ENCODE assay signal across 9 cellular contexts in genomic region chr19:43534305-43534612, GRCh38. TPM values are rescaled to one million over a fixed set of nuclear protein-coding genes. Genes with fewer than 3 reads are reported as not detected.
DNase-seq lines count a peak whose midpoint lies in the region; ATAC-seq and TF ChIP-seq lines count a peak whose summit lies in the region.
"Had no signal": no experiment of that assay in that cellular context is flagged by ENCODE, and none has a peak within 500 bp of the region (broad histone marks: within the 10 kb centered on the region; RNA-seq: fewer than 3 reads in every experiment).

No MANE protein-coding gene starts in this region.

- TF ChIP-seq CTCF in CD4-positive, alpha-beta T cell (IDR thresholded peaks at IDR 0.05) = no peak
- TF ChIP-seq CTCF in ovary (IDR thresholded peaks at IDR 0.05) = no peak

- H3K4me1 Mint-ChIP-seq in CD4-positive, alpha-beta T cell (ENCODE audit: low read depth) = peaks cover 21% of the 10 kb centered on the region
- H3K4me1 Mint-ChIP-seq in T-cell = peaks cover 13 to 23% (median 21%) of the 10 kb centered on the region in 3 donors

- peaks cover 25% of the 10 kb centered on the region for H3K36me3 Mint-ChIP-seq in CD4-positive, alpha-beta T cell (ENCODE audit: low read depth)
- H3K36me3 Mint-ChIP-seq in T-cell = peaks cover 17% of the 10 kb centered on the region

- WGBS in esophagus, 2 donors = 19% methylated on average over 14 of the region's 14 CpGs
- WGBS in ovary, 3 donors = 1 to 5% (median 3%) methylated on average over 14 of the region's 14 CpGs

- no peak for ATAC-seq in CD4-positive, alpha-beta T cell (ENCODE audit: poor library complexity)
- ATAC-seq in T-cell (replicated peaks in 1 of 4) (no peak), GM21619 (IDR thresholded peaks at IDR 0.05; ENCODE audit: unreplicated experiment) (no peak), GM18519 (IDR thresholded peaks at IDR 0.05; ENCODE audit: low FRiP score, unreplicated experiment) (no peak), HG03159 (IDR thresholded peaks at IDR 0.05; ENCODE audit: unreplicated experiment) (no peak)

- no peak for DNase-seq in CD4-positive, alpha-beta T cell
- DNase-seq in T-cell (no peak), ovary (no peak), NCI-H345 treated with DMSO at 0.1 percent for 48 hours (lab: John Stamatoyannopoulos, UW; ENCODE audit: unreplicated experiment) (no peak)

- TF ChIP-seq POLR2A in ovary (IDR thresholded peaks at IDR 0.05) = no peak

- H3K4me1 ChIP-seq in esophagus (ENCODE audit: control insufficient read depth in 2 of 2, insufficient read depth in 2 of 2, low read length in 1 of 2) (peaks cover 0 to 3% of the 10 kb centered on the region in 2 donors), ovary (ENCODE audit: insufficient read depth) (peaks cover 5% of the 10 kb centered on the region)

- peaks cover 7% of the 10 kb centered on the region for H3K9me3 ChIP-seq in CD4-positive, alpha-beta T cell (ENCODE audit: control insufficient read depth, low read length)
- H3K9me3 ChIP-seq in esophagus (ENCODE audit: control insufficient read depth in 2 of 2, insufficient read depth in 1 of 2, low read depth in 1 of 2, low read length in 1 of 2) (no peaks in the 10 kb centered on the region), ovary (no peaks in the 10 kb centered on the region)

- no peaks in the 10 kb centered on the region for H3K27me3 ChIP-seq in CD4-positive, alpha-beta T cell (ENCODE audit: control insufficient read depth, insufficient read depth, low read length)
- H3K27me3 ChIP-seq in esophagus (ENCODE audit: control insufficient read depth in 1 of 2, insufficient read depth in 2 of 2, low read length in 2 of 2) (no peaks in the 10 kb centered on the region), ovary (no peaks in the 10 kb centered on the region)

- POLR2A ChIA-PET in CD4-positive, alpha-beta T cell (lab: Charles Lee) = interaction anchor here (1.6 to 4.9 kb wide), 7 partner anchors 9 to 134 kb away, joined by 4 to 44 read pairs (median 17); partner anchors contain the start of genes IRGQ, LYPD3 and ZNF576
- POLR2A ChIA-PET in T-cell (lab: Charles Lee) = interaction anchor here in 1 of 2 donors (0.6 kb wide), 2 partner anchors 63 to 92 kb away, joined by 4 to 15 read pairs; no protein-coding TSS in a partner anchor

- CTCF ChIA-PET in CD4-positive, alpha-beta T cell (lab: Charles Lee) = interaction anchor here (0.9 to 2.1 kb wide), 6 partner anchors 9 to 102 kb away, joined by 3 to 8 read pairs (median 6); no protein-coding TSS in a partner anchor
- CTCF ChIA-PET in T-cell (lab: Charles Lee) = interaction anchor here in 1 of 2 donors (0.6 to 3.4 kb wide), 3 partner anchors 14 to 1125 kb away, joined by 3 to 24 read pairs (median 5); no protein-coding TSS in a partner anchor

- peak overlapping the region; percentile 92 for H3K27ac Mint-ChIP-seq in CD4-positive, alpha-beta T cell
- peak overlapping the region; percentile 93 to 94 for H3K27ac Mint-ChIP-seq in T-cell

- H3K27me3 Mint-ChIP-seq in CD4-positive, alpha-beta T cell = no peaks in the 10 kb centered on the region
- no peaks in the 10 kb centered on the region for H3K27me3 Mint-ChIP-seq in T-cell

- peak overlapping the region; percentile 96 for H3K4me3 Mint-ChIP-seq in CD4-positive, alpha-beta T cell
- H3K4me3 Mint-ChIP-seq in T-cell = peak overlapping the region; percentile 88 to 90 (median 88)

- no peak for TF ChIP-seq EP300 in ovary (IDR thresholded peaks at IDR 0.05)

- intact Hi-C loops in CD4-positive, alpha-beta T cell (cut with DNase I, micrococcal nuclease) = loop anchor here in 1 of 2 experiments (10.0 kb wide), 1 partner anchor 221 kb away; the partner anchor contains the start of gene SMG9
- intact Hi-C loops in ovary (cut with DNase I) = loop anchor here in 1 of 4 donors (5.0 kb wide), 1 partner anchor 63 kb away; the partner anchor contains the start of genes IRGQ and ZNF576

- H3K27ac ChIP-seq in CD4-positive, alpha-beta T cell (ENCODE audit: low read depth, low read length) = peak overlapping the region; percentile 61
- peak overlapping the region; percentile 86 to 95 for H3K27ac ChIP-seq in esophagus (ENCODE audit: low read depth in 2 of 2, low read length in 1 of 2)
- H3K27ac ChIP-seq in ovary = peak overlapping the region; percentile 2 to 74
- H3K27ac ChIP-seq: SK-N-MC had no signal

- peaks cover 2% of the 10 kb centered on the region for H3K9me3 Mint-ChIP-seq in CD4-positive, alpha-beta T cell
- H3K9me3 Mint-ChIP-seq in T-cell = peaks cover 3 to 9% (median 4%) of the 10 kb centered on the region in 3 donors

- H3K36me3 ChIP-seq in esophagus (ENCODE audit: control insufficient read depth in 2 of 2, insufficient read depth in 2 of 2, low read length in 1 of 2) (no peaks in the 10 kb centered on the region), ovary (no peaks in the 10 kb centered on the region)

- H3K4me3 ChIP-seq in esophagus (ENCODE audit: low read depth in 1 of 2, low read length in 2 of 2) (peak overlapping the region in 1 of 2 donors; percentile 38), ovary (peak overlapping the region; percentile 65)

RNA-seq across cellular contexts. Expression of gene ZNF575, which starts 1.3 kb away (rescaled TPM):
- 1 to 10 TPM; 2.6 to 2.7 TPM for total RNA-seq in CD4-positive, alpha-beta T cell
- total RNA-seq in T-cell = 10 to 100 TPM in 1 of 5 donors, 1 to 10 TPM in 4; 3.4 to 12.7 (median 6.2) TPM
- 1 to 10 TPM in 1 of 2 donors, under 1 TPM in 1; 0.59 to 1.0 TPM for polyA plus RNA-seq in esophagus
- 1 to 10 TPM; 1.3 to 5.9 (median 3.9) TPM for total RNA-seq in ovary
- polyA plus RNA-seq in ovary = 1 to 10 TPM; 1.2 to 1.7 TPM

RNA-seq across cellular contexts. Expression of gene ETHE1, which starts 7.3 kb away (rescaled TPM):
- 10 to 100 TPM; 20.2 to 21.7 TPM for total RNA-seq in CD4-positive, alpha-beta T cell
- total RNA-seq in T-cell (10 to 100 TPM; 19.1 to 39.4 (median 34.7) TPM), ovary (10 to 100 TPM; 16.1 to 28.5 (median 22.5) TPM)
- polyA plus RNA-seq in esophagus (10 to 100 TPM; 50.5 to 78.9 TPM), ovary (10 to 100 TPM; 25.0 to 28.7 TPM)

RNA-seq across cellular contexts. Expression of gene PHLDB3, which starts 29.7 kb away (rescaled TPM):
- total RNA-seq in CD4-positive, alpha-beta T cell = 10 to 100 TPM; 75.1 to 77.4 TPM
- total RNA-seq in T-cell (10 to 100 TPM; 39.4 to 61.0 (median 53.9) TPM), ovary (10 to 100 TPM; 14.5 to 29.7 (median 21.8) TPM)
- polyA plus RNA-seq in esophagus (10 to 100 TPM; 58.1 to 70.1 TPM), ovary (10 to 100 TPM in 1 of 2 donors, 1 to 10 TPM in 1; 1.4 to 14.7 TPM)

RNA-seq across cellular contexts. Expression of gene XRCC1, which starts 41.1 kb away (rescaled TPM):
- 10 to 100 TPM; 25.1 to 26.2 TPM for total RNA-seq in CD4-positive, alpha-beta T cell
- total RNA-seq in T-cell (10 to 100 TPM; 31.7 to 37.8 (median 35.4) TPM), ovary (10 to 100 TPM; 19.0 to 39.9 (median 28.4) TPM)
- polyA plus RNA-seq in esophagus (10 to 100 TPM; 13.7 to 14.4 TPM), ovary (10 to 100 TPM; 16.8 to 37.7 TPM)

RNA-seq across cellular contexts. Expression of gene PINLYP, which starts 41.3 kb away (rescaled TPM):
- total RNA-seq in CD4-positive, alpha-beta T cell = not detected
- total RNA-seq in T-cell (1 to 10 TPM in 3 of 5 donors, under 1 TPM in 2; 0.28 to 2.5 (median 1.5) TPM), ovary (10 to 100 TPM; 10.6 to 22.3 (median 17.7) TPM)
- polyA plus RNA-seq in esophagus (10 to 100 TPM; 13.5 to 17.6 TPM), ovary (10 to 100 TPM; 25.5 to 29.9 TPM)

Comparison
In these comparisons a context has a peak if more than half of its experiments do, and no peak if none do; other contexts are left out.
1. H3K27ac ChIP-seq: peak in every context shown above with its lines; median percentile 90 in esophagus; 61 in CD4-positive, alpha-beta T cell; 38 in ovary.